ENCODE assay signal across 15 cellular contexts in the genomic region with DNA sequence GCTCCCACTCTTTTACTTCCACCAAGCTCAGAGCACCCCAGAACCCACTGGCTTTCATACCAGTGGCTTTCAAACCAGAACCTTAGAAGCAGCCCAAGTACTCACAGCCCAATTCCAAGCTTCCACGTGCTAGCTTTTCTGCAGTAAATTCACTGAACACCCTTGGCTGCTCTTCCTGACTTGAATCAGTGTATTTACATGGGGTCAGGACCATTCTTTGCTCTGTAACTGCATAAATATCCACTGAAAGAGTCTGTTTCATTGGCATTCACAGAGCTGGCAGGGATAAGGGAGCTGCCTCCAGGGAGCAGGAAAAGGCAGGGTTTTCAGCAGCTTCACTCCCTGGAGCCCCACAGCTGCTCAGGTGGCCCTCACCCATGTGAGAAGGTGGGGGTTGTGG. TPM values are rescaled to one million over a fixed set of nuclear protein-coding genes. Genes with fewer than 3 reads are reported as not detected.
DNase-seq lines count a peak whose midpoint lies in the region; ATAC-seq and TF ChIP-seq lines count a peak whose summit lies in the region.
"Had no signal": no experiment of that assay in that cellular context is flagged by ENCODE, and none has a peak within 500 bp of the region (broad histone marks: within the 10 kb centered on the region; RNA-seq: fewer than 3 reads in every experiment).

No MANE protein-coding gene starts in this region.

- intact Hi-C loops in vagina (cut with DNase I): no loop called here

- no peak overlapping the region for H3K27ac Mint-ChIP-seq in effector memory CD8-positive, alpha-beta T cell
- H3K27ac Mint-ChIP-seq: CD14-positive monocyte; CD8-positive, alpha-beta T cell had no signal

- H3K9me3 ChIP-seq in MG63 (no peaks in the 10 kb centered on the region), osteoblast (ENCODE audit: low read depth, low read length) (no peaks in the 10 kb centered on the region), vagina (no peaks in the 10 kb centered on the region)

- no peak for ATAC-seq in GM19452 (IDR thresholded peaks at IDR 0.05; ENCODE audit: unreplicated experiment)
- no peak for ATAC-seq in effector memory CD8-positive, alpha-beta T cell (replicated peaks)
- ATAC-seq: CD8-positive, alpha-beta T cell; HCT116 had no signal

- DNase-seq in MG63: peak; percentile 35
- DNase-seq in fibroblast of gingiva (ENCODE audit: low read depth): peak; percentile 35
- peak; percentile 51 for DNase-seq in osteoblast (ENCODE audit: insufficient read length, low spot score, missing footprints)
- DNase-seq in vagina (ENCODE audit: extremely low spot score in 2 of 2): no peak
- DNase-seq in NCI-H2029 treated with DMSO at 0.1 percent for 48 hours (lab: John Stamatoyannopoulos, UW): no peak
- no peak for DNase-seq in effector memory CD8-positive, alpha-beta T cell
- DNase-seq: CD8-positive, alpha-beta T cell; DMS153; DND-41; GDM1 had no signal

- H3K4me3 ChIP-seq in MG63: no peak overlapping the region
- H3K4me3 ChIP-seq in osteoblast (ENCODE audit: insufficient read depth, low read length): no peak overlapping the region
- no peak overlapping the region for H3K4me3 ChIP-seq in vagina

- TF ChIP-seq POLR2A in vagina (IDR thresholded peaks at IDR 0.05): no peak

- no peak overlapping the region for H2AFZ ChIP-seq in osteoblast (ENCODE audit: low read length)

- H3K4me1 ChIP-seq in osteoblast (ENCODE audit: insufficient read depth, low read length): peaks cover 10% of the 10 kb centered on the region
- peaks cover 30% of the 10 kb centered on the region for H3K4me1 ChIP-seq in vagina

- no peaks in the 10 kb centered on the region for H3K27me3 ChIP-seq in MG63
- H3K27me3 ChIP-seq in osteoblast (ENCODE audit: insufficient read depth, low read length): no peaks in the 10 kb centered on the region
- H3K27me3 ChIP-seq in vagina: no peaks in the 10 kb centered on the region

- H3K36me3 Mint-ChIP-seq in effector memory CD8-positive, alpha-beta T cell (ENCODE audit: insufficient read depth): no peaks in the 10 kb centered on the region
- H3K36me3 Mint-ChIP-seq: CD14-positive monocyte; CD8-positive, alpha-beta T cell had no signal

- no peaks in the 10 kb centered on the region for H3K9me3 Mint-ChIP-seq in effector memory CD8-positive, alpha-beta T cell
- H3K9me3 Mint-ChIP-seq: CD14-positive monocyte; CD8-positive, alpha-beta T cell had no signal

- H3K36me3 ChIP-seq in MG63: no peaks in the 10 kb centered on the region
- H3K36me3 ChIP-seq in osteoblast (ENCODE audit: insufficient read depth, low read length): no peaks in the 10 kb centered on the region
- no peaks in the 10 kb centered on the region for H3K36me3 ChIP-seq in vagina

- no peaks in the 10 kb centered on the region for H4K20me1 ChIP-seq in osteoblast (ENCODE audit: insufficient read depth, low read length)

- H3K27ac ChIP-seq in osteoblast (ENCODE audit: low read depth, low read length) (no peak overlapping the region), vagina (peak overlapping the region; percentile 31)
- H3K27ac ChIP-seq: HL-60 had no signal

- TF ChIP-seq CTCF in osteoblast (IDR thresholded peaks at IDR 0.05; ENCODE audit: extremely low read depth, low read depth, low read length): no peak
- no peak for TF ChIP-seq CTCF in vagina (IDR thresholded peaks at IDR 0.05)

- no peak overlapping the region for H3K4me2 ChIP-seq in osteoblast (ENCODE audit: insufficient read depth, low read length)

- no peak overlapping the region for H3K4me3 Mint-ChIP-seq in effector memory CD8-positive, alpha-beta T cell
- H3K4me3 Mint-ChIP-seq: CD14-positive monocyte; CD8-positive, alpha-beta T cell had no signal

- no peaks in the 10 kb centered on the region for H3K4me1 Mint-ChIP-seq in effector memory CD8-positive, alpha-beta T cell (ENCODE audit: low read depth in 2 of 2)
- H3K4me1 Mint-ChIP-seq: CD14-positive monocyte had no signal

- no peaks in the 10 kb centered on the region for H3K79me2 ChIP-seq in osteoblast (ENCODE audit: insufficient read depth, low read length)

- no peaks in the 10 kb centered on the region for H3K27me3 Mint-ChIP-seq in effector memory CD8-positive, alpha-beta T cell

RNA-seq across cellular contexts. Expression of gene RAI2, which starts 43.9 kb away (rescaled TPM):
- not detected in 2 replicates for total RNA-seq in MG63 (2014; rRNA removed; shearing (Covaris generic); ENCODE audit: low replicate concordance)
- total RNA-seq in osteoblast (under 0.01 and 0.36 TPM in 2 replicates), vagina (47.4 TPM)
- total RNA-seq: A673 had no signal

Comparison
In these comparisons a context has a peak if more than half of its experiments do, and no peak if none do; other contexts are left out.
1. DNase-seq: peak in MG63 (single experiment), fibroblast of gingiva (single experiment) and osteoblast (single experiment); none in vagina (0 of 2), NCI-H2029 treated with DMSO at 0.1 percent for 48 hours (single experiment) and effector memory CD8-positive, alpha-beta T cell (0 of 3).
2. RNA of gene RAI2, which starts 43.9 kb away (total RNA-seq): 47.4 TPM in vagina (single experiment); under 0.01 to 0.36 TPM in osteoblast and not detected in MG63; every median in the first group is over 10 times any median in the second.